Comparison of ENCODE assay signal across 8 cellular contexts in genomic region chr2:190469770-190470169, GRCh38.
DNase-seq lines count a peak whose midpoint lies in the region; ATAC-seq and TF ChIP-seq lines count a peak whose summit lies in the region.

No MANE protein-coding gene starts in this region.

- no peak overlapping the region for H3K4me3 ChIP-seq in coronary artery

- H3K27me3 Mint-ChIP-seq in nephron (ENCODE audit: low read depth): no peaks in the 10 kb centered on the region
- H3K27me3 Mint-ChIP-seq in activated T-helper 2 cell treated with anti-CD3 and anti-CD28 coated beads, Interferon-gamma antibody, Interleukin-2, Interleukin-4, amounts not matched to agents 10 μg/mL and 5 μg/mL and 100 μg/mL, durations not matched to agents 14 hours and 24 hours and 36 hours (ENCODE audit: low read depth): no peaks in the 10 kb centered on the region

- H3K4me3 Mint-ChIP-seq in nephron: no peak overlapping the region
- H3K4me3 Mint-ChIP-seq in activated T-helper 2 cell treated with anti-CD3 and anti-CD28 coated beads, Interferon-gamma antibody, Interleukin-2, Interleukin-4, amounts not matched to agents 10 μg/mL and 5 μg/mL and 100 μg/mL, durations not matched to agents 14 hours and 24 hours and 36 hours (ENCODE audit: low read depth): no peak overlapping the region

- peak overlapping the region; percentile 3 to 66 for H3K27ac ChIP-seq in coronary artery

- TF ChIP-seq CTCF in coronary artery (IDR thresholded peaks at IDR 0.05) (no peak), nephron (IDR thresholded peaks at IDR 0.05; ENCODE audit: unreplicated experiment in 3 of 3) (no peak)

- H3K4me1 Mint-ChIP-seq in nephron: peaks cover 42% of the 10 kb centered on the region
- peaks cover 26% of the 10 kb centered on the region for H3K4me1 Mint-ChIP-seq in activated T-helper 2 cell treated with anti-CD3 and anti-CD28 coated beads, Interferon-gamma antibody, Interleukin-2, Interleukin-4, amounts not matched to agents 10 μg/mL and 5 μg/mL and 100 μg/mL, durations not matched to agents 14 hours and 24 hours and 36 hours (ENCODE audit: low read depth)

- peaks cover 17% of the 10 kb centered on the region for H3K36me3 Mint-ChIP-seq in nephron (ENCODE audit: low read depth)
- H3K36me3 Mint-ChIP-seq in activated T-helper 2 cell treated with anti-CD3 and anti-CD28 coated beads, Interferon-gamma antibody, Interleukin-2, Interleukin-4, amounts not matched to agents 10 μg/mL and 5 μg/mL and 100 μg/mL, durations not matched to agents 14 hours and 24 hours and 36 hours (ENCODE audit: low read depth): peaks cover 73% of the 10 kb centered on the region

- H3K27ac Mint-ChIP-seq in nephron: peak overlapping the region; percentile 92 to 99 (median 93)
- H3K27ac Mint-ChIP-seq in activated T-helper 2 cell treated with anti-CD3 and anti-CD28 coated beads, Interferon-gamma antibody, Interleukin-2, Interleukin-4, amounts not matched to agents 10 μg/mL and 5 μg/mL and 100 μg/mL, durations not matched to agents 14 hours and 24 hours and 36 hours: no peak overlapping the region

- H3K9me3 Mint-ChIP-seq in nephron: peaks cover 19% of the 10 kb centered on the region
- H3K9me3 Mint-ChIP-seq in activated T-helper 2 cell treated with anti-CD3 and anti-CD28 coated beads, Interferon-gamma antibody, Interleukin-2, Interleukin-4, amounts not matched to agents 10 μg/mL and 5 μg/mL and 100 μg/mL, durations not matched to agents 14 hours and 24 hours and 36 hours: peaks cover 15% of the 10 kb centered on the region

- ATAC-seq in GM21390 (IDR thresholded peaks at IDR 0.05; ENCODE audit: unreplicated experiment): no peak
- ATAC-seq in HG02970 (IDR thresholded peaks at IDR 0.05; ENCODE audit: low FRiP score, unreplicated experiment): no peak

- intact Hi-C loops in activated T-helper 2 cell treated with anti-CD3 and anti-CD28 coated beads, Interferon-gamma antibody, Interleukin-2, Interleukin-4, amounts not matched to agents 10 μg/mL and 5 μg/mL and 100 μg/mL, durations not matched to agents 14 hours and 24 hours and 36 hours (cut with micrococcal nuclease): no loop called here

- DNase-seq in GF-D8 (lab: John Stamatoyannopoulos, UW) (peak; percentile 6), NCI-H345 treated with DMSO at 0.1 percent for 48 hours (lab: John Stamatoyannopoulos, UW; ENCODE audit: unreplicated experiment) (peak; percentile 95), coronary artery (ENCODE audit: low spot score) (no peak), germinal center (ENCODE audit: low spot score) (no peak)
- DNase-seq in activated T-helper 2 cell treated with anti-CD3 and anti-CD28 coated beads, Interferon-gamma antibody, Interleukin-2, Interleukin-4, amounts not matched to agents 10 μg/mL and 5 μg/mL and 100 μg/mL, durations not matched to agents 14 hours and 24 hours and 36 hours (ENCODE audit: low spot score): no peak

Comparison
In these comparisons a context has a peak if more than half of its experiments do, and no peak if none do; other contexts are left out.
1. DNase-seq: peak in GF-D8 (single experiment) and NCI-H345 treated with DMSO at 0.1 percent for 48 hours (single experiment); none in coronary artery (single experiment), activated T-helper 2 cell treated with anti-CD3 and anti-CD28 coated beads, Interferon-gamma antibody, Interleukin-2, Interleukin-4, amounts not matched to agents 10 μg/mL and 5 μg/mL and 100 μg/mL, durations not matched to agents 14 hours and 24 hours and 36 hours (single experiment) and germinal center (single experiment).